In genomic region chr7:149125189-149125863, GRCh38 we compare ENCODE assay signal across 1 cellular context.
TF ChIP-seq lines count a peak whose summit lies in the region.

No MANE protein-coding gene starts in this region.

TF ChIP-seq in K562, 482 proteins besides CTCF, POLR2A, EP300 and RAD21 (continued from another document):
- TF ChIP-seq USF2 (CRISPR knock-in tag; IDR thresholded peaks at IDR 0.05) (no peak), FUS (optimal IDR thresholded peaks at IDR 0.05; ENCODE audit: low read depth, low read length) (no peak), PTBP1 (IDR thresholded peaks at IDR 0.05; ENCODE audit: low read depth, low read length) (no peak), E2F6 (IDR thresholded peaks at IDR 0.05; ENCODE audit: borderline replicate concordance in 1 of 2, extremely low read depth in 1 of 2, insufficient read depth in 1 of 2, insufficient read length in 1 of 2, low read depth in 1 of 2, low read length in 1 of 2, poor library complexity in 1 of 2, severe bottlenecking in 1 of 2) (no peak), SRSF9 (IDR thresholded peaks at IDR 0.05; ENCODE audit: borderline replicate concordance, low read depth, low read length) (no peak), ZBTB7A (IDR thresholded peaks at IDR 0.05; ENCODE audit: borderline replicate concordance, control insufficient read depth, low read depth, low read length) (peak; percentile 69; the same call in 1 of the 2 replicates), SNRNP70 (optimal IDR thresholded peaks at IDR 0.05; ENCODE audit: low read depth, low read length) (no peak), NR2F6 (CRISPR knock-in tag; IDR thresholded peaks at IDR 0.05) (no peak), ZFP91 (CRISPR knock-in tag; IDR thresholded peaks at IDR 0.05) (no peak), HINFP (tag; conservative IDR thresholded peaks at IDR 0.05; ENCODE audit: low read depth) (0 out of 2 replicates have a peak, but pooled peaks have one; percentile 10), PRDM10 (IDR thresholded peaks at IDR 0.05; ENCODE audit: partially characterized antibody) (no peak), RREB1 (CRISPR knock-in tag; IDR thresholded peaks at IDR 0.05) (no peak), MBD2 (IDR thresholded peaks at IDR 0.05; ENCODE audit: borderline replicate concordance, low read depth) (no peak), ZBTB34 (CRISPR knock-in tag; IDR thresholded peaks at IDR 0.05) (no peak), ZNF449 (CRISPR knock-in tag; IDR thresholded peaks at IDR 0.05) (no peak), DDX20 (tag; IDR thresholded peaks at IDR 0.05; ENCODE audit: low read depth) (no peak), POLR2G (IDR thresholded peaks at IDR 0.05; ENCODE audit: low read depth, low read length) (no peak), NFYB (IDR thresholded peaks at IDR 0.05; ENCODE audit: extremely low read depth, insufficient read length) (no peak), PURB (CRISPR knock-in tag; IDR thresholded peaks at IDR 0.05; ENCODE audit: low read depth) (no peak), U2AF2 (optimal IDR thresholded peaks at IDR 0.05; ENCODE audit: low read depth, low read length) (no peak), SMARCA4 (IDR thresholded peaks at IDR 0.05) (0 out of 2 replicates have a peak, but pooled peaks have one; percentile 18), COPS2 (conservative IDR thresholded peaks at IDR 0.05) (no peak), DEAF1 (CRISPR knock-in tag; IDR thresholded peaks at IDR 0.05) (no peak), RFX5 (IDR thresholded peaks at IDR 0.05; ENCODE audit: low read depth, low read length) (no peak), ZNF146 (CRISPR knock-in tag; IDR thresholded peaks at IDR 0.05; ENCODE audit: unreplicated experiment) (no peak), BRF2 (IDR thresholded peaks at IDR 0.05; ENCODE audit: borderline replicate concordance, insufficient read depth, insufficient read length) (no peak), BRD4 (IDR thresholded peaks at IDR 0.05) (peak; percentile 14; the same call in 1 of the 2 replicates), ZNF253 (CRISPR knock-in tag; conservative IDR thresholded peaks at IDR 0.05) (no peak), E4F1 (CRISPR knock-in tag; IDR thresholded peaks at IDR 0.05; ENCODE audit: borderline replicate concordance) (no peak)
